ENCODE assay signal across 27 cellular contexts in the genomic region with DNA sequence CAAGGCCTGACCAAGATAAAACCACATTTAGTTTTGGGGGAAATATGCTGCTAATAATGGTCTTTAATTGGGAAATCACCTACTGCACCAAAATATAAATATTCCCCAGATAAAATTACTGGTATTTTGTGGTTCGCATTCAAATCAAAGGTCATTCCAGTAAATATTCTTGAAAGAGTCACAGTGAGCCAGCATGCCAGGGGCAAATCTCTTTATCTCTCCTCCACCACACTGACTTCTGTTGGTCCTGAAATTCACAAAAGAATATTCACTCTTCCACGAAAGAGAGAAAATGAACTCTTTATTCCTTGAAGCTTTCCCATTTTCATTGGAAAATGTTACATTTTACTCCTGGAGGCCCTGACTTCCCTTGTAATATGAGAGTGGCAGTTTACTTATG. TPM values are rescaled to one million over a fixed set of nuclear protein-coding genes. Genes with fewer than 3 reads are reported as not detected.
DNase-seq lines count a peak whose midpoint lies in the region; ATAC-seq, FAIRE-seq and TF ChIP-seq lines count a peak whose summit lies in the region.
"Had no signal": no experiment of that assay in that cellular context is flagged by ENCODE, and none has a peak within 500 bp of the region (broad histone marks: within the 10 kb centered on the region; RNA-seq: fewer than 3 reads in every experiment).

No MANE protein-coding gene starts in this region.

- TF ChIP-seq CTCF in left ventricle myocardium inferior (IDR thresholded peaks at IDR 0.05; ENCODE audit: borderline replicate concordance) (no peak), K562 (IDR thresholded peaks at IDR 0.05 in 2 of 3, conservative IDR thresholded peaks at IDR 0.05 in 1 of 3; ENCODE audit: insufficient read depth in 2 of 3, low read depth in 1 of 3, low read length in 3 of 3) (no peak), nephron (IDR thresholded peaks at IDR 0.05; ENCODE audit: unreplicated experiment in 3 of 3) (no peak), right lobe of liver (IDR thresholded peaks at IDR 0.05) (no peak)

- TF ChIP-seq EP300 in K562 (IDR thresholded peaks at IDR 0.05; ENCODE audit: low read length), result no peak

- H3K36me3 Mint-ChIP-seq in nephron (ENCODE audit: low read depth), result no peaks in the 10 kb centered on the region
- H3K36me3 Mint-ChIP-seq in natural killer cell treated with Interleukin-12 subunit alpha and Interleukin-12 subunit beta and Interleukin-15 and Interleukin-18, amount 100 ng/mL, for 72 hours, result no peaks in the 10 kb centered on the region
- H3K36me3 Mint-ChIP-seq: stimulated activated naive B cell treated with anti-CD40 and anti-IgM and Interleukin-4, amounts not matched to agents 10 μg/mL and 1 μg/mL and 100 μg/mL, for 72 hours had no signal

- no peaks in the 10 kb centered on the region for H3K79me2 ChIP-seq in K562 (ENCODE audit: control insufficient read depth, insufficient read depth, low read length)

- peaks cover 51% of the 10 kb centered on the region for H3K4me1 Mint-ChIP-seq in nephron
- H3K4me1 Mint-ChIP-seq in natural killer cell treated with Interleukin-12 subunit alpha and Interleukin-12 subunit beta and Interleukin-15 and Interleukin-18, amount 100 ng/mL, for 72 hours (ENCODE audit: low read depth in 2 of 2), result no peaks in the 10 kb centered on the region

- H4K20me1 ChIP-seq in K562 (replicated peaks; ENCODE audit: control insufficient read depth, insufficient read depth, low read length), result no peaks in the 10 kb centered on the region

- H3K9me1 ChIP-seq in K562 (ENCODE audit: control insufficient read depth, insufficient read depth, low read length), result no peaks in the 10 kb centered on the region

- H3K36me3 ChIP-seq in left ventricle myocardium inferior (no peaks in the 10 kb centered on the region), K562 (ENCODE audit: control insufficient read depth, insufficient read depth, low read length) (no peaks in the 10 kb centered on the region), right lobe of liver (no peaks in the 10 kb centered on the region)
- H3K36me3 ChIP-seq: BE2C, cardiac muscle cell, esophagus squamous epithelium, tibial nerve had no signal

- in situ Hi-C loops in K562 (cut with MboI), result no loop called here

- H3K27me3 ChIP-seq in left ventricle myocardium inferior (ENCODE audit: low read depth), result no peaks in the 10 kb centered on the region
- H3K27me3 ChIP-seq in K562 (ENCODE audit: control insufficient read depth in 2 of 2, insufficient read depth in 2 of 2, low read length in 2 of 2), result no peaks in the 10 kb centered on the region
- H3K27me3 ChIP-seq in right lobe of liver, result no peaks in the 10 kb centered on the region
- H3K27me3 ChIP-seq: BE2C, cardiac muscle cell, esophagus squamous epithelium, tibial nerve had no signal

- CTCF ChIA-PET in K562 (lab: Yijun Ruan, JAX; ENCODE audit: low intra/inter-chr PET ratio), result no interaction called here

- peaks cover 70% of the 10 kb centered on the region for H3K4me1 ChIP-seq in left ventricle myocardium inferior
- peaks cover 0 to 28% of the 10 kb centered on the region in 2 experiments; a peak in 3 of 5 replicates for H3K4me1 ChIP-seq in K562 (replicated peaks in 1 of 2; ENCODE audit: control insufficient read depth in 2 of 2, insufficient read depth in 2 of 2, low read length in 2 of 2)
- H3K4me1 ChIP-seq in right lobe of liver, result no peaks in the 10 kb centered on the region
- H3K4me1 ChIP-seq: BE2C had no signal

- H3K27me3 Mint-ChIP-seq in nephron (ENCODE audit: low read depth), result no peaks in the 10 kb centered on the region
- H3K27me3 Mint-ChIP-seq in natural killer cell treated with Interleukin-12 subunit alpha and Interleukin-12 subunit beta and Interleukin-15 and Interleukin-18, amount 100 ng/mL, for 72 hours, result peaks cover 12 to 36% of the 10 kb centered on the region in 2 donors
- H3K27me3 Mint-ChIP-seq: stimulated activated naive B cell treated with anti-CD40 and anti-IgM and Interleukin-4, amounts not matched to agents 10 μg/mL and 1 μg/mL and 100 μg/mL, for 72 hours had no signal

- no peak overlapping the region for H3K9ac ChIP-seq in K562 (ENCODE audit: insufficient read depth in 1 of 2, low read depth in 2 of 2, low read length in 2 of 2)
- H3K9ac ChIP-seq: KMS-11 had no signal

- 55% methylated on average over 2 of the region's 2 CpGs for WGBS in K562 (ENCODE audit: insufficient coverage, low coverage, missing lambda C conversion rate)
- 68% methylated on average over 2 of the region's 2 CpGs for WGBS in right lobe of liver (ENCODE audit: insufficient coverage, low coverage, low lambda C conversion rate, missing lambda C conversion rate)

- no peak for ATAC-seq in left cardiac atrium
- no peak for ATAC-seq in K562
- ATAC-seq in HG03095 (IDR thresholded peaks at IDR 0.05; ENCODE audit: unreplicated experiment), result no peak
- ATAC-seq in natural killer cell treated with Interleukin-12 subunit alpha and Interleukin-12 subunit beta and Interleukin-15 and Interleukin-18, amount 100 ng/mL, for 72 hours, result no peak
- no peak for ATAC-seq in right lobe of liver
- ATAC-seq: left lobe of liver; stimulated activated naive B cell treated with anti-CD40 and anti-IgM and Interleukin-4, amounts not matched to agents 10 μg/mL and 1 μg/mL and 100 μg/mL, for 72 hours had no signal

- no peak overlapping the region for H3K4me2 ChIP-seq in K562 (ENCODE audit: insufficient read depth, low read length)
- H3K4me2 ChIP-seq: KMS-11 had no signal

- no peaks in the 10 kb centered on the region for H3K9me3 Mint-ChIP-seq in nephron
- no peaks in the 10 kb centered on the region for H3K9me3 Mint-ChIP-seq in natural killer cell treated with Interleukin-12 subunit alpha and Interleukin-12 subunit beta and Interleukin-15 and Interleukin-18, amount 100 ng/mL, for 72 hours
- H3K9me3 Mint-ChIP-seq: stimulated activated naive B cell treated with anti-CD40 and anti-IgM and Interleukin-4, amounts not matched to agents 10 μg/mL and 1 μg/mL and 100 μg/mL, for 72 hours had no signal

- peak overlapping the region in 2 of 3 experiments; percentile 7 to 59 for H3K27ac Mint-ChIP-seq in nephron
- no peak overlapping the region for H3K27ac Mint-ChIP-seq in natural killer cell treated with Interleukin-12 subunit alpha and Interleukin-12 subunit beta and Interleukin-15 and Interleukin-18, amount 100 ng/mL, for 72 hours

- no peak for FAIRE-seq in K562 (lab: Jason Lieb, UNC)
- FAIRE-seq: TTC549 had no signal

- POLR2A ChIA-PET in K562 (lab: Yijun Ruan, JAX), result interaction anchor here (1.4 kb wide), 1 partner anchor 27 kb away, joined by 5 read pairs; no protein-coding TSS in a partner anchor

- DNase-seq in left ventricle myocardium inferior (no peak), left cardiac atrium (no peak), K562 (ENCODE audit: extremely low read depth in 1 of 4, low spot score in 3 of 4) (no peak), DMS53 treated with DMSO at 0.1 percent for 48 hours (lab: John Stamatoyannopoulos, UW; ENCODE audit: unreplicated experiment) (no peak), right lobe of liver (no peak)
- DNase-seq in natural killer cell treated with Interleukin-12 subunit alpha and Interleukin-12 subunit beta and Interleukin-15 and Interleukin-18, amount 100 ng/mL, for 72 hours (ENCODE audit: low spot score), result no peak
- DNase-seq: 8988T; activated CD4-positive, alpha-beta T cell treated with anti-CD3 and anti-CD28 coated beads for 4 hours; activated CD8-positive, alpha-beta memory T cell treated with anti-CD3 and anti-CD28 coated beads, Interleukin-2, amount 50 U/mL, for 4 hours; activated effector memory CD4-positive, alpha-beta T cell treated with anti-CD3 and anti-CD28 coated beads, Interleukin-2, amount 50 U/mL, for 16 hours; BE2C; esophagus squamous epithelium; GF-D8; glutamatergic neuron; NCI-H1092 treated with DMSO at 0.1 percent for 48 hours; NCI-H2081; right cardiac atrium; stimulated activated naive B cell treated with anti-CD40 and anti-IgM and Interleukin-4, amounts not matched to agents 10 μg/mL and 1 μg/mL and 100 μg/mL, for 72 hours; SW 1271 had no signal

- TF ChIP-seq POLR2A in K562 (conservative IDR thresholded peaks at IDR 0.05) (no peak), right lobe of liver (IDR thresholded peaks at IDR 0.05) (no peak)

- H3K4me3 Mint-ChIP-seq in nephron, result no peak overlapping the region
- H3K4me3 Mint-ChIP-seq in natural killer cell treated with Interleukin-12 subunit alpha and Interleukin-12 subunit beta and Interleukin-15 and Interleukin-18, amount 100 ng/mL, for 72 hours, result no peak overlapping the region
- H3K4me3 Mint-ChIP-seq: stimulated activated naive B cell treated with anti-CD40 and anti-IgM and Interleukin-4, amounts not matched to agents 10 μg/mL and 1 μg/mL and 100 μg/mL, for 72 hours had no signal

- peak overlapping the region; percentile 69 for H2AFZ ChIP-seq in K562 (ENCODE audit: low read depth, low read length)

- no TSS peak for BruUV-seq in K562 (replicated peaks; lab: Mats Ljungman, UMichigan)

- H3K27ac ChIP-seq in left ventricle myocardium inferior (replicated peaks), result peak overlapping the region; percentile 11
- peak overlapping the region; percentile 63; the same call in 2 of the 3 replicates for H3K27ac ChIP-seq in K562 (ENCODE audit: extremely low read depth, low read depth, low read length)
- H3K27ac ChIP-seq in right lobe of liver, result no peak overlapping the region
- H3K27ac ChIP-seq: cardiac muscle cell, KMS-11, tibial nerve had no signal

- H3K4me3 ChIP-seq in left ventricle myocardium inferior (no peak overlapping the region), K562 (no peak overlapping the region), right lobe of liver (no peak overlapping the region)
- H3K4me3 ChIP-seq: cardiac muscle cell, esophagus squamous epithelium, tibial nerve had no signal

- H3K9me3 ChIP-seq in left ventricle myocardium inferior (replicated peaks) (no peaks in the 10 kb centered on the region), K562 (replicated peaks; ENCODE audit: control insufficient read depth, insufficient read depth, low read depth, low read length) (no peaks in the 10 kb centered on the region), right lobe of liver (no peaks in the 10 kb centered on the region)
- H3K9me3 ChIP-seq: BE2C, esophagus squamous epithelium, tibial nerve had no signal

- no peak for TF ChIP-seq RAD21 in K562 (CRISPR knock-in tag; conservative IDR thresholded peaks at IDR 0.05 in 1 of 2, IDR thresholded peaks at IDR 0.05 in 1 of 2)

- intact Hi-C loops in left ventricle myocardium inferior (cut with micrococcal nuclease), result no loop called here
- intact Hi-C loops in left cardiac atrium (cut with DNase I), result no loop called here
- intact Hi-C loops in K562 (cut with micrococcal nuclease), result no loop called here
- intact Hi-C loops in right lobe of liver (cut with DNase I), result no loop called here

RNA-seq across cellular contexts. Expression of gene ZNF366, which starts 39.8 kb away (rescaled TPM):
- total RNA-seq in left ventricle myocardium inferior, result 8.1 TPM
- total RNA-seq in left cardiac atrium, result 1 to 10 TPM; 7.0 to 9.1 TPM
- not detected in 2 replicates for total RNA-seq in K562 (2011; cell fraction: chromatin; rRNA removed; ENCODE audit: low replicate concordance)
- not detected in 2 replicates for total RNA-seq in K562 (2011; cell fraction: nucleolus; rRNA removed)
- total RNA-seq in K562 (2011; cell fraction: nucleoplasm; rRNA removed), result not detected in 2 replicates
- not detected in 2 replicates for total RNA-seq in K562 (2014; rRNA removed)
- not detected in 2 replicates for total RNA-seq in K562 (2014; rRNA removed; fragmentation: Illumina TruSeq; extraction: Trizol)
- not detected in 2 replicates for total RNA-seq in K562 (2015; rRNA removed; fragmentation: Illumina TruSeq; extraction: Trizol)
- not detected in 2 replicates for total RNA-seq in K562 (2021)
- not detected in 2 replicates for polyA plus RNA-seq in K562 (2011; rRNA removed)
- polyA plus RNA-seq in K562 (2011; cell fraction: cytosol; rRNA removed), result not detected in 2 replicates
- not detected in 2 replicates for polyA plus RNA-seq in K562 (2011; cell fraction: nucleus; rRNA removed)
- polyA plus RNA-seq in K562 (2012), result not detected in 2 replicates
- polyA plus RNA-seq in K562 (2014; fragmentation: Illumina TruSeq; extraction: Trizol), result not detected in 2 replicates
- not detected for polyA plus RNA-seq in K562 (2014; fragmentation: Nextera tagmentation; extraction: Ambion mirVana)
- not detected in 2 replicates for polyA plus RNA-seq in K562 (2014; rRNA removed)
- not detected in 2 replicates for polyA minus RNA-seq in K562 (2011; rRNA and poly(A)+ RNA removed)
- not detected in 2 replicates for polyA minus RNA-seq in K562 (2011; cell fraction: cytosol; rRNA and poly(A)+ RNA removed)
- not detected in 2 replicates for polyA minus RNA-seq in K562 (2011; cell fraction: nucleus; rRNA and poly(A)+ RNA removed)
- not detected for total RNA-seq in natural killer cell treated with Interleukin-12 subunit alpha and Interleukin-12 subunit beta and Interleukin-15 and Interleukin-18, amount 100 ng/mL, for 72 hours
- total RNA-seq in right lobe of liver, result 1 to 10 TPM in 3 of 6 experiments, under 1 TPM in 3; 0.77 to 2.3 (median 1.2) TPM
- total RNA-seq: cardiac muscle cell, NCI-H460 had no signal
- polyA plus RNA-seq: cardiac muscle cell had no signal

Comparison
In these comparisons a context has a peak if more than half of its experiments do, and no peak if none do; other contexts are left out.
1. H3K27ac ChIP-seq: peak in left ventricle myocardium inferior (single experiment) and K562 (single experiment); none in right lobe of liver (0 of 3).
2. H3K27ac Mint-ChIP-seq: peak in nephron (2 of 3); none in natural killer cell treated with Interleukin-12 subunit alpha and Interleukin-12 subunit beta and Interleukin-15 and Interleukin-18, amount 100 ng/mL, for 72 hours (0 of 2).